In genomic region chr2:121650554-121650930, GRCh38 we compare ENCODE assay signal across 8 cellular contexts. TPM values are rescaled to one million over a fixed set of nuclear protein-coding genes. Genes with fewer than 3 reads are reported as not detected.
DNase-seq lines count a peak whose midpoint lies in the region; ATAC-seq, FAIRE-seq and TF ChIP-seq lines count a peak whose summit lies in the region.

No MANE protein-coding gene starts in this region.

- H3K27ac ChIP-seq in heart right ventricle (peak overlapping the region in 9 of 10 donors; percentile 86 to 100 (median 95)), PC-9 (peak overlapping the region; percentile 81)

- no peaks in the 10 kb centered on the region for H3K27me3 ChIP-seq in heart right ventricle
- no peaks in the 10 kb centered on the region for H3K27me3 ChIP-seq in PC-9 (ENCODE audit: insufficient read depth, low read depth)
- no peaks in the 10 kb centered on the region for H3K27me3 ChIP-seq in mononuclear cell (ENCODE audit: insufficient read depth, low read length)

- peaks cover 8 to 60% (median 48%) of the 10 kb centered on the region in 9 donors for H3K4me1 ChIP-seq in heart right ventricle
- H3K4me1 ChIP-seq in PC-9 (replicated peaks; ENCODE audit: insufficient read depth), result peaks cover 23% of the 10 kb centered on the region
- peaks cover 45% of the 10 kb centered on the region for H3K4me1 ChIP-seq in mononuclear cell (ENCODE audit: insufficient read depth, low read length)

- H3K27ac Mint-ChIP-seq in central memory CD8-positive, alpha-beta T cell (ENCODE audit: low read depth), result peak overlapping the region; percentile 100

- H3F3A ChIP-seq in PC-9 (ENCODE audit: insufficient read depth, low read depth), result peaks cover 8% of the 10 kb centered on the region; the same call in 1 of the 2 replicates

- H3K27me3 Mint-ChIP-seq in central memory CD8-positive, alpha-beta T cell, result no peaks in the 10 kb centered on the region

- H3K9me3 Mint-ChIP-seq in central memory CD8-positive, alpha-beta T cell, result no peaks in the 10 kb centered on the region

- 1 to 3% methylated on average over 12 of the region's 12 CpGs for WGBS in heart right ventricle, 2 donors

- ATAC-seq in heart right ventricle, result no peak
- ATAC-seq in left ventricle myocardium superior, result no peak
- no peak for ATAC-seq in central memory CD8-positive, alpha-beta T cell (replicated peaks; ENCODE audit: extremely low read depth, poor library complexity, severe bottlenecking)
- ATAC-seq in HG02852 (IDR thresholded peaks at IDR 0.05; ENCODE audit: unreplicated experiment), result no peak

- peaks cover 31% of the 10 kb centered on the region for H3K36me3 Mint-ChIP-seq in central memory CD8-positive, alpha-beta T cell (ENCODE audit: insufficient read depth)

- H3K9me3 ChIP-seq in heart right ventricle (no peaks in the 10 kb centered on the region), PC-9 (ENCODE audit: insufficient read depth, low read depth) (no peaks in the 10 kb centered on the region), mononuclear cell (ENCODE audit: low read depth, low read length) (no peaks in the 10 kb centered on the region)

- intact Hi-C loops in heart right ventricle (cut with DNase I), result loop anchor here in 4 of 10 donors (1.0 to 10.0 kb wide), 4 partner anchors 53 to 118 kb away; partner anchors contain the start of gene RNU4ATAC (in 3 of the 4)
- intact Hi-C loops in left ventricle myocardium superior (cut with micrococcal nuclease), result no loop called here
- intact Hi-C loops in PC-9 (cut with micrococcal nuclease; ENCODE audit: unreplicated experiment), result loop anchor here (1.0 to 10.0 kb wide), 2 partner anchors 119 to 246 kb away; no protein-coding TSS in a partner anchor

- TF ChIP-seq CTCF in heart right ventricle (IDR thresholded peaks at IDR 0.05), result no peak
- TF ChIP-seq CTCF in PC-9 (conservative IDR thresholded peaks at IDR 0.05), result no peak
- TF ChIP-seq CTCF in D721Med (IDR thresholded peaks at IDR 0.05; ENCODE audit: insufficient read depth, missing control alignments), result no peak

- peaks cover 4% of the 10 kb centered on the region; the same call in 1 of the 2 replicates for H4K20me1 ChIP-seq in PC-9 (ENCODE audit: insufficient read depth)

- POLR2A ChIA-PET in PC-9 (lab: Charles Lee; ENCODE audit: unreplicated experiment), result interaction anchor here (0.5 kb wide), 1 partner anchor 89 kb away, joined by 3 read pairs; no protein-coding TSS in a partner anchor

- no peaks in the 10 kb centered on the region for H3K9me2 ChIP-seq in PC-9 (ENCODE audit: insufficient read depth)

- no peak for FAIRE-seq in D721Med (lab: Jason Lieb, UNC)

- DNase-seq in heart right ventricle (no peak), left ventricle myocardium superior (no peak), PC-9 (peak in 1 of 2 experiments; percentile 2), D721Med (ENCODE audit: insufficient read length, low spot score) (no peak)
- DNase-seq in central memory CD8-positive, alpha-beta T cell (ENCODE audit: low spot score in 2 of 2), result no peak
- DNase-seq in effector CD4-positive, alpha-beta T cell, result no peak

- peak overlapping the region; percentile 93 for H3K4me2 ChIP-seq in PC-9

- peak overlapping the region; percentile 62 to 96 (median 90) for H3K4me3 ChIP-seq in heart right ventricle
- peak overlapping the region; percentile 69 for H3K4me3 ChIP-seq in PC-9
- H3K4me3 ChIP-seq in mononuclear cell (ENCODE audit: low read length), result peak overlapping the region; percentile 85

- CTCF ChIA-PET in PC-9 (lab: Charles Lee), result interaction anchor here (0.9 kb wide), 1 partner anchor 575 kb away, joined by 13 read pairs; no protein-coding TSS in a partner anchor

- H3K36me3 ChIP-seq in heart right ventricle (peaks cover 0 to 12% (median 0%) of the 10 kb centered on the region in 9 donors), PC-9 (ENCODE audit: low read depth) (no peaks in the 10 kb centered on the region)

- peaks cover 63% of the 10 kb centered on the region for H3K79me2 ChIP-seq in PC-9 (ENCODE audit: low read depth)

- H2AFZ ChIP-seq in PC-9, result peak overlapping the region; percentile 97

- H3K4me3 Mint-ChIP-seq in central memory CD8-positive, alpha-beta T cell, result peak overlapping the region; percentile 96

- no TSS peak for BruUV-seq in PC-9 (replicated peaks; lab: Mats Ljungman, UMichigan)

- H3K4me1 Mint-ChIP-seq in central memory CD8-positive, alpha-beta T cell, result peaks cover 59% of the 10 kb centered on the region

RNA-seq across cellular contexts. Expression of gene CLASP1, which starts 1.3 kb away (rescaled TPM):
- total RNA-seq in heart right ventricle (10 to 100 TPM; 52.9 to 90.6 (median 76.4) TPM), left ventricle myocardium superior (66.5 TPM), PC-9 (2021) (61.8 and 83.5 TPM in 2 replicates), mononuclear cell (74.6 TPM)
- polyA plus RNA-seq in heart right ventricle, result 10 to 100 TPM; 10.1 to 16.5 TPM
